In genomic region chr1:210413951-210414350, GRCh38 we compare ENCODE assay signal across 21 cellular contexts.
A peak's percentile ranks its signal among the peaks of the same experiment; 100 is the strongest.
DNase-seq lines count a peak whose midpoint lies in the region; ATAC-seq, FAIRE-seq and TF ChIP-seq lines count a peak whose summit lies in the region.
"Had no signal": no experiment of that assay in that cellular context is flagged by ENCODE, and none has a peak within 500 bp of the region (broad histone marks: within the 10 kb centered on the region; RNA-seq: fewer than 3 reads in every experiment).

No MANE protein-coding gene starts in this region.

- no peak for ATAC-seq in HG02970 (IDR thresholded peaks at IDR 0.05; ENCODE audit: low FRiP score, unreplicated experiment)
- ATAC-seq in PC-3, result no peak
- ATAC-seq: HCT116 had no signal

- H3K27ac ChIP-seq in esophagus muscularis mucosa (replicated peaks in 1 of 4) (no peak overlapping the region), osteoblast (ENCODE audit: low read depth, low read length) (peak overlapping the region; percentile 39), PC-3 (ENCODE audit: low read length) (no peak overlapping the region)

- H3K36me3 ChIP-seq in esophagus muscularis mucosa (peaks cover 0 to 15% (median 0%) of the 10 kb centered on the region in 4 donors), osteoblast (ENCODE audit: insufficient read depth, low read length) (no peaks in the 10 kb centered on the region), PC-3 (ENCODE audit: low read depth, low read length) (no peaks in the 10 kb centered on the region)
- H3K36me3 ChIP-seq: BE2C had no signal

- H3K4me2 ChIP-seq in osteoblast (ENCODE audit: insufficient read depth, low read length), result no peak overlapping the region
- H3K4me2 ChIP-seq in PC-3 (ENCODE audit: low read length), result no peak overlapping the region

- H4K20me1 ChIP-seq in osteoblast (ENCODE audit: insufficient read depth, low read length), result no peaks in the 10 kb centered on the region
- H4K20me1 ChIP-seq in PC-3 (ENCODE audit: low read length), result no peaks in the 10 kb centered on the region

- H3K4me3 ChIP-seq in esophagus muscularis mucosa, result no peak overlapping the region
- no peak overlapping the region for H3K4me3 ChIP-seq in osteoblast (ENCODE audit: insufficient read depth, low read length)
- no peak overlapping the region for H3K4me3 ChIP-seq in PC-3 (ENCODE audit: low read length)

- H3K9ac ChIP-seq in PC-3 (ENCODE audit: low read length), result no peak overlapping the region

- no peak for TF ChIP-seq POLR2A in esophagus muscularis mucosa (IDR thresholded peaks at IDR 0.05; ENCODE audit: low read depth)

- TF ChIP-seq CTCF in esophagus muscularis mucosa (IDR thresholded peaks at IDR 0.05) (no peak), osteoblast (IDR thresholded peaks at IDR 0.05; ENCODE audit: extremely low read depth, low read depth, low read length) (no peak), PC-3 (conservative IDR thresholded peaks at IDR 0.05; ENCODE audit: low read depth, low read length) (no peak)

- no peak overlapping the region for H2AFZ ChIP-seq in osteoblast (ENCODE audit: low read length)
- no peak overlapping the region for H2AFZ ChIP-seq in PC-3 (ENCODE audit: low read length)

- WGBS in esophagus muscularis mucosa, result 86% methylated on average over 4 of the region's 4 CpGs

- intact Hi-C loops in esophagus muscularis mucosa (cut with DNase I), result no loop called here
- intact Hi-C loops in PC-3 (cut with micrococcal nuclease), result no loop called here

- DNase-seq in EH (ENCODE audit: low read depth) (peak; percentile 13), RCC 7860 (ENCODE audit: low spot score) (peak; percentile 60), esophagus muscularis mucosa (ENCODE audit: extremely low spot score) (peak; percentile 74), osteoblast (ENCODE audit: insufficient read length, low spot score, missing footprints) (no peak), PC-3 (no peak), KG1 (lab: John Stamatoyannopoulos, UW) (no peak)
- no peak for DNase-seq in activated CD4-positive, alpha-beta T cell treated with anti-CD3 and anti-CD28 coated beads for 48 hours
- DNase-seq: BE2C; C1 segment of cervical spinal cord; CD4-positive, CD25-positive, alpha-beta regulatory T cell; CD8-positive, alpha-beta memory T cell; COR-L47; DMS 273 treated with DMSO at 0.1 percent for 48 hours; DND-41; GDM1; GOT3; H7 had no signal

- POLR2A ChIA-PET in PC-3 (lab: Charles Lee; ENCODE audit: unreplicated experiment), result no interaction called here

- no TSS peak for BruUV-seq in PC-3 (replicated peaks; lab: Mats Ljungman, UMichigan)

- FAIRE-seq in RCC 7860 (lab: Jason Lieb, UNC), result peak; percentile 27
- FAIRE-seq: GM12892, GM18507 had no signal

- no peak for TF ChIP-seq EP300 in esophagus muscularis mucosa (IDR thresholded peaks at IDR 0.05)

- no peaks in the 10 kb centered on the region for H3K9me2 ChIP-seq in PC-3 (replicated peaks; ENCODE audit: low read length)

- H3K4me1 ChIP-seq in esophagus muscularis mucosa (no peaks in the 10 kb centered on the region), osteoblast (ENCODE audit: insufficient read depth, low read length) (no peaks in the 10 kb centered on the region), PC-3 (ENCODE audit: insufficient read depth, low read length) (no peaks in the 10 kb centered on the region)
- H3K4me1 ChIP-seq: BE2C had no signal

- H3K27me3 ChIP-seq in esophagus muscularis mucosa, result no peaks in the 10 kb centered on the region
- no peaks in the 10 kb centered on the region for H3K27me3 ChIP-seq in osteoblast (ENCODE audit: insufficient read depth, low read length)
- no peaks in the 10 kb centered on the region for H3K27me3 ChIP-seq in PC-3 (ENCODE audit: low read length)
- H3K27me3 ChIP-seq: BE2C had no signal

- H3K9me3 ChIP-seq in esophagus muscularis mucosa (no peaks in the 10 kb centered on the region), osteoblast (ENCODE audit: low read depth, low read length) (no peaks in the 10 kb centered on the region), PC-3 (ENCODE audit: low read length) (no peaks in the 10 kb centered on the region)
- H3K9me3 ChIP-seq: BE2C had no signal

- CTCF ChIA-PET in PC-3 (lab: Charles Lee), result no interaction called here

- H3K79me2 ChIP-seq in osteoblast (ENCODE audit: insufficient read depth, low read length) (no peaks in the 10 kb centered on the region), PC-3 (ENCODE audit: low read length) (no peaks in the 10 kb centered on the region)

- no peaks in the 10 kb centered on the region for H3F3A ChIP-seq in PC-3 (ENCODE audit: low read length, unreplicated experiment)

Comparison
In these comparisons a context has a peak if more than half of its experiments do, and no peak if none do; other contexts are left out.
1. DNase-seq: peak in EH (single experiment), RCC 7860 (single experiment) and esophagus muscularis mucosa (single experiment); none in osteoblast (single experiment), PC-3 (single experiment), activated CD4-positive, alpha-beta T cell treated with anti-CD3 and anti-CD28 coated beads for 48 hours (single experiment) and KG1 (single experiment).